9 cellular contexts compared by ENCODE assay signal in the genomic region with DNA sequence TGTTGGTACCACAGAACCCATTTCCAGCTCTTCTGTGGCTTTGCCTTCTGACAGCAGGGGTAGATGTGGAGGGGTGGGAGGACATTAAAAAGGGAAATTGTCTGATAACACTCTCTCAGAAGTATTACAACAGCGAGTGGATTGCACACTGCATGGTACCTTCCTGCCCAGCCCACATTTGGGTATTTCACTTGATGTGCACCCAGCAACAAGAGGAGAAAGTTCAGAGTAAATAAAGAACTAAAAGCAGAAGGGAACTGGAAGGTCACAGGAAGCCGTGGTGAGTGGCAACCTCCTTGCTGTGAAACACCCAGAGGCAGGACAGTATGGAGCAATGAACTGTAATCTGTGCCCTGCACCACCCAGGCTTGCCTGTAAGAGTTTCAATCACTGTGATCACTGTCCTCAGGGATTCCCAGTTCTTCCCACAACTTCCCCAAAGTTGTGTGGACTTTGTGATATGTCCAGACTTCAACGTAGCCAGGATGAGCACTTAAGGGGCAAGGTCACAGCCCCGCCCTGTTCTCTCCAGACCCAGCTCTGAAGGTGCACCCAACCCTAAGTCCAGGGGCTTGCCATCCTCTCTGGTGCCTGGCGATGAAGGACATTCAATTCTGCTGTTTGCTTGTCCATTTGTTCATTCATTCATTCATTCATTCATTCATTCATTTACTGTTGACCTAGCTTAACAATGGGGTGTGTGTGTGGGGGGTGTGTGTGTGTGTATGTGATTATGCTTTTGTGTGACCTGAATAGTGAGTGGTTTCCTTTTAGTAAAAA. TPM values are rescaled to one million over a fixed set of nuclear protein-coding genes. Genes with fewer than 3 reads are reported as not detected.
DNase-seq lines count a peak whose midpoint lies in the region; ATAC-seq and TF ChIP-seq lines count a peak whose summit lies in the region.
"Had no signal": no experiment of that assay in that cellular context is flagged by ENCODE, and none has a peak within 500 bp of the region (broad histone marks: within the 10 kb centered on the region; RNA-seq: fewer than 3 reads in every experiment).

No MANE protein-coding gene starts in this region.

- H2AFZ ChIP-seq in osteoblast (ENCODE audit: low read length): no peak overlapping the region

- H4K20me1 ChIP-seq in osteoblast (ENCODE audit: insufficient read depth, low read length): no peaks in the 10 kb centered on the region

- no peak overlapping the region for H3K27ac ChIP-seq in osteoblast (ENCODE audit: low read depth, low read length)

- DNase-seq in T follicular helper cell (ENCODE audit: low read depth) (peak; percentile 13), middle frontal gyrus (ENCODE audit: extremely low spot score, low spot score) (no peak), osteoblast (ENCODE audit: insufficient read length, low spot score, missing footprints) (no peak), NCI-H146 (lab: John Stamatoyannopoulos, UW) (no peak), putamen (ENCODE audit: low spot score) (no peak)
- peak; percentile 20 to 25 for DNase-seq in stimulated activated CD8-positive, alpha-beta memory T cell treated with anti-CD3 and anti-CD28 coated beads, Interleukin-7, amount 100 ng/mL, for 4 hours (ENCODE audit: low read depth in 2 of 2)

- no peaks in the 10 kb centered on the region for H3K36me3 Mint-ChIP-seq in activated naive CD8-positive, alpha-beta T cell

- H3K4me1 ChIP-seq in osteoblast (ENCODE audit: insufficient read depth, low read length): no peaks in the 10 kb centered on the region

- no peaks in the 10 kb centered on the region for H3K9me3 ChIP-seq in osteoblast (ENCODE audit: low read depth, low read length)

- peak; percentile 59 for ATAC-seq in GM21825 (IDR thresholded peaks at IDR 0.05; ENCODE audit: unreplicated experiment)

- H3K36me3 ChIP-seq in osteoblast (ENCODE audit: insufficient read depth, low read length): no peaks in the 10 kb centered on the region

- H3K4me2 ChIP-seq in osteoblast (ENCODE audit: insufficient read depth, low read length): no peak overlapping the region

- H3K27me3 ChIP-seq in osteoblast (ENCODE audit: insufficient read depth, low read length): no peaks in the 10 kb centered on the region

- peak overlapping the region; percentile 79 for H3K27ac Mint-ChIP-seq in activated naive CD8-positive, alpha-beta T cell

- H3K4me3 Mint-ChIP-seq in activated naive CD8-positive, alpha-beta T cell: peak overlapping the region; percentile 48

- H3K27me3 Mint-ChIP-seq in activated naive CD8-positive, alpha-beta T cell: no peaks in the 10 kb centered on the region

- peaks cover 63% of the 10 kb centered on the region for H3K4me1 Mint-ChIP-seq in activated naive CD8-positive, alpha-beta T cell (ENCODE audit: low read depth)

- H3K79me2 ChIP-seq in osteoblast (ENCODE audit: insufficient read depth, low read length): no peaks in the 10 kb centered on the region

- H3K4me3 ChIP-seq in osteoblast (ENCODE audit: insufficient read depth, low read length): no peak overlapping the region

- H3K9me3 Mint-ChIP-seq in activated naive CD8-positive, alpha-beta T cell (ENCODE audit: low read depth): no peaks in the 10 kb centered on the region

- no peak for TF ChIP-seq CTCF in osteoblast (IDR thresholded peaks at IDR 0.05; ENCODE audit: extremely low read depth, low read depth, low read length)

RNA-seq across cellular contexts. Expression of gene F5, which starts 18.7 kb away (rescaled TPM):
- total RNA-seq in osteoblast: not detected in 2 replicates
- total RNA-seq: dermis microvascular lymphatic vessel endothelial cell had no signal

RNA-seq across cellular contexts. Expression of gene SELP, which starts 25.0 kb away (rescaled TPM):
- not detected in 2 replicates for total RNA-seq in osteoblast

Comparison
In these comparisons a context has a peak if more than half of its experiments do, and no peak if none do; other contexts are left out.
1. DNase-seq: peak in T follicular helper cell (single experiment) and stimulated activated CD8-positive, alpha-beta memory T cell treated with anti-CD3 and anti-CD28 coated beads, Interleukin-7, amount 100 ng/mL, for 4 hours (2 of 2); none in middle frontal gyrus (single experiment), osteoblast (single experiment), NCI-H146 (single experiment) and putamen (single experiment).